In the genomic region with DNA sequence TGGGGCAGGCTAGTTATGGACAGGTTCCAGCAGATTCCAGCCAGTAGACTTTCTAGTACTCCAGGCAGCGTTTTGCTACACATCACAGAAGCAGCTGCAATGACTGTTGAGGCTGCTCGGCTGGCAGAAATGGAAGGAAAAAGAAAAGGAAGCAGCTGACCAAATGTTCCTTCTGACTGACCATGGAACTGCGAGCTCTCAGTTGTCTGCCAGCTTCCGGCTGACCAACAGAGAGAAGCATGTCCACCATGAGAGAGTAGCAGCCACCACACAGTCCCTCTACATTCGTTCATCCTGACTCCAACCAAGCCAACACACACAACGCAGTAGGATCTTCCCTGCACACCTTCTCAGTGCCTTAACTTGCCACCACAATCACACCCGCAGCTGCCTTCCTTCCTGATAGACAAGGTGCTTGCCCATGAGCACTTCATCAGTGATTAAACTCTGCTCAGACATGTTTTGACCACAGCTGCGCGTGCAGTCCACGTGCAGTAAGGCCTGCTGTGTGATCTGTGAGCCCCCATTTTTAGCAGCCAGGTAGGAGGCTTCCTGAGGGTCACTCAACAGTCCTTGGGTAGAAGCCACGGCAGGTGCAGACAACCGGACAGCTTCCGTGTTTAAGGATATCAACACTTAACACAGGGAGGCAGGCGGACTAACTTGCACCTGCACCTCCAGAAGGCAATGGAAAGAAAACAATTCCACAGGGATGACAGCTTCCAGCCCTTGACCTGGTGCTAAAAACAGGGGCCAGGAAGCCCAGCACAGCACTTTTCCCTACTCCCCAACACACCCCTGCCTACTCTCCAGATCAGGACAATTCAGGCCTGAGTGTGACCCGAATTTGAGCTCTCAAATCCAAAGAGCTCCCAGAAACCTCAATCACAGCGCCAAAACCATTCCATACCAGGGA, we compare ENCODE assay signal across 8 cellular contexts. TPM values are rescaled to one million over a fixed set of nuclear protein-coding genes. Genes with fewer than 3 reads are reported as not detected.
DNase-seq lines count a peak whose midpoint lies in the region; ATAC-seq and TF ChIP-seq lines count a peak whose summit lies in the region.

No MANE protein-coding gene starts in this region.

- peaks cover 44% of the 10 kb centered on the region for H3K36me3 ChIP-seq in DOHH2 (ENCODE audit: control insufficient read depth, low read length)
- H3K36me3 ChIP-seq in SJCRH30 = no peaks in the 10 kb centered on the region
- peaks cover 0 to 9% (median 0%) of the 10 kb centered on the region in 6 donors for H3K36me3 ChIP-seq in spleen

- H4K20me1 ChIP-seq in DOHH2 (ENCODE audit: control insufficient read depth, insufficient read depth, low read depth, low read length) = peaks cover 8% of the 10 kb centered on the region; the same call in 1 of the 2 replicates

- DNase-seq in SJCRH30 (peak; percentile 71 to 73), caudate nucleus (lab: John Stamatoyannopoulos, UW) (peak in 5 of 61 donors; percentile 13 to 52 (median 23)), kidney glomerular epithelial cell (lab: John Stamatoyannopoulos, UW) (peak; percentile 76), spleen (peak; percentile 79), inferior parietal cortex (ENCODE audit: extremely low spot score) (no peak)

- TF ChIP-seq CTCF in DOHH2 (IDR thresholded peaks at IDR 0.05; ENCODE audit: low read depth, low read length, poor library complexity, severe bottlenecking) = no peak
- no peak for TF ChIP-seq CTCF in spleen (IDR thresholded peaks at IDR 0.05 in 8 of 11, conservative IDR thresholded peaks at IDR 0.05 in 3 of 11)

- no peaks in the 10 kb centered on the region for H3K9me3 ChIP-seq in DOHH2 (ENCODE audit: control insufficient read depth, insufficient read depth, low read length)
- H3K9me3 ChIP-seq in SJCRH30 (replicated peaks) = no peaks in the 10 kb centered on the region
- no peaks in the 10 kb centered on the region for H3K9me3 ChIP-seq in spleen

- peaks cover 10% of the 10 kb centered on the region for H3F3A ChIP-seq in DOHH2 (ENCODE audit: control insufficient read depth, insufficient read depth)

- H3K27ac ChIP-seq in DOHH2 (ENCODE audit: low read depth, low read length) = peak overlapping the region; percentile 39
- peak overlapping the region; percentile 58 for H3K27ac ChIP-seq in SJCRH30
- peak overlapping the region; percentile 55 for H3K27ac ChIP-seq in caudate nucleus (ENCODE audit: low read depth, low read length)
- H3K27ac ChIP-seq in spleen = peak overlapping the region; percentile 6 to 93 (median 80)

- H3K4me1 ChIP-seq in DOHH2 (ENCODE audit: control insufficient read depth, low read length) (peaks cover 49% of the 10 kb centered on the region), SJCRH30 (peaks cover 37% of the 10 kb centered on the region), spleen (peaks cover 6 to 69% (median 50%) of the 10 kb centered on the region in 6 donors)

- peak overlapping the region; percentile 93 for H3K4me3 ChIP-seq in DOHH2 (ENCODE audit: low read length)
- peak overlapping the region; percentile 64 for H3K4me3 ChIP-seq in SJCRH30
- H3K4me3 ChIP-seq in spleen = peak overlapping the region; percentile 30 to 88 (median 54)

- ATAC-seq in HG03354 (IDR thresholded peaks at IDR 0.05; ENCODE audit: poor library complexity, severe bottlenecking, unreplicated experiment) (peak; percentile 40), HG02852 (IDR thresholded peaks at IDR 0.05; ENCODE audit: unreplicated experiment) (no peak)

- intact Hi-C loops in spleen (cut with DNase I; ENCODE audit: low total_unique reads) = no loop called here

- H3K4me2 ChIP-seq in DOHH2 (ENCODE audit: low read length) = peak overlapping the region; percentile 75

- no peaks in the 10 kb centered on the region for H3K9me2 ChIP-seq in DOHH2 (replicated peaks; ENCODE audit: control insufficient read depth, low read length)

- H3K27me3 ChIP-seq in DOHH2 (ENCODE audit: control insufficient read depth, low read length) = no peaks in the 10 kb centered on the region
- H3K27me3 ChIP-seq in SJCRH30 = no peaks in the 10 kb centered on the region
- no peaks in the 10 kb centered on the region for H3K27me3 ChIP-seq in spleen (replicated peaks in 1 of 7)

- WGBS in spleen, 5 donors = 8 to 25% (median 14%) methylated on average over 14 to 16 of the region's 16 CpGs

- TF ChIP-seq POLR2A in spleen (IDR thresholded peaks at IDR 0.05) = no peak

- peaks cover 65% of the 10 kb centered on the region for H3K79me2 ChIP-seq in DOHH2 (ENCODE audit: control insufficient read depth, low read length)

RNA-seq across cellular contexts. Expression of a gene that starts 1.0 kb away (rescaled TPM):
- total RNA-seq in SJCRH30 (2014; rRNA removed; shearing (Covaris generic)) = 18.7 and 19.5 TPM in 2 replicates
- 10 to 100 TPM; 19.2 to 32.7 (median 24.0) TPM for total RNA-seq in spleen
- polyA plus RNA-seq in spleen = 1 to 10 TPM; 4.6 to 7.1 (median 4.7) TPM

RNA-seq across cellular contexts. Expression of a gene that starts 8.8 kb away (rescaled TPM):
- 19.6 and 21.6 TPM in 2 replicates for total RNA-seq in SJCRH30 (2014; rRNA removed; shearing (Covaris generic))
- total RNA-seq in spleen = 10 to 100 TPM; 13.7 to 33.7 (median 18.3) TPM
- 1 to 10 TPM; 4.3 to 6.7 (median 6.4) TPM for polyA plus RNA-seq in spleen
